ENCODE assay signal across 8 cellular contexts in the genomic region with DNA sequence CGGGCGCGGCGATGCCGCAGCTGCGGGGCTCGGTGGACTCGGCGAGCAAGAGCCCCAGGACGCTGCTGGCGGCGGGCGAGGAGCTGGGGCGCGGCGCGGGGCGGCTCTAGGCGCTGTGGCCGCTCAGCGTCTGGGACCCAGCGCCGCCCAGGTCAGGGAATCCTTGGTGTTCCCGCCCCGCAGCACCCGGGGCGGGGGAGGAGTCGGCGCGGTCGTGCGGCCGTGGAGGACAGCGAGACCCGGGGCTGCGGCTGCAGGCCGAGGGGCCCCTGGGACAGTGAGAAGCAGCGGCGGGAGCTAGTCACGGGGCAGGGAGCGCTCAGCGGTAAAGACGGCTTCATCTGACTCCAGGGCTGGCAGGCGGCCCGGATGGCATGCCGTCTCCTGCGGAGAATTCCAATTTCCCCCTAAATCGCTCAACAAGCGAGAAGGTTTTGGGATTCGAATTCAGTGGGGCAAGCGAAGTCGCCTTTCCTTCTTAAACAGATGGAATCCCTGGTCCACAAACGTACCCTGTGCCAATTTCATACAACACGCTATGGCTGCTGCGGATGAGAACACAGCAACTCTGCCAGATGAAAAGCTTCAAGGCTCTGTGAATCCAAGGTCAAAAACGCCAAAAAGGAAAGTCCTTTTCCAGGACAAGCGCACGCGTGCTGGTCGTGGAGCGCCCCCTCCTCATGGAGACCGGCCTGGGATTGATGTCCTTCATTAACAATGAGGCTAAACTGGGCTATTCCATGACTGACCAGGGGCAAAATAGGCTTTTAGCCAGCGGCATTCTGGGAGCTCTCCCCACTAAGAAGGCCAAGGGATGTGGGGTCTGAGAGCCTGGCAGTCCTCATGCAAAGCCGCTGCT. TPM values are rescaled to one million over a fixed set of nuclear protein-coding genes. Genes with fewer than 3 reads are reported as not detected.
A peak's percentile ranks its signal among the peaks of the same experiment; 100 is the strongest.
DNase-seq lines count a peak whose midpoint lies in the region; ATAC-seq and TF ChIP-seq lines count a peak whose summit lies in the region.

No MANE protein-coding gene starts in this region.

- no peak overlapping the region for H3K27ac Mint-ChIP-seq in dendritic cell treated with granulocyte-macrophage colony-stimulating factor and Interleukin-4, amounts not matched to agents 40 ng/mL and 50 ng/mL, for 4 days

- peaks cover 51% of the 10 kb centered on the region for H3K27me3 Mint-ChIP-seq in dendritic cell treated with granulocyte-macrophage colony-stimulating factor and Interleukin-4, amounts not matched to agents 40 ng/mL and 50 ng/mL, for 4 days

- peak overlapping the region; percentile 23 to 66 (median 49) for H3K4me3 ChIP-seq in Peyer's patch

- no peaks in the 10 kb centered on the region for H3K9me3 ChIP-seq in Peyer's patch

- no peaks in the 10 kb centered on the region for H3K36me3 Mint-ChIP-seq in dendritic cell treated with granulocyte-macrophage colony-stimulating factor and Interleukin-4, amounts not matched to agents 40 ng/mL and 50 ng/mL, for 4 days (ENCODE audit: low read depth)

- DNase-seq in A172 (ENCODE audit: low spot score) (peak; percentile 45), GM13977 (ENCODE audit: low spot score) (peak; percentile 42), Peyer's patch (peak in 2 of 3 donors; percentile 45 to 62), kidney tubule cell (ENCODE audit: low spot score) (peak; percentile 38), smooth muscle cell of the brain vasculature (ENCODE audit: low read depth, low spot score) (peak; percentile 13)

- H3K4me1 Mint-ChIP-seq in dendritic cell treated with granulocyte-macrophage colony-stimulating factor and Interleukin-4, amounts not matched to agents 40 ng/mL and 50 ng/mL, for 4 days (ENCODE audit: low read depth) = peaks cover 9% of the 10 kb centered on the region

- H3K4me3 Mint-ChIP-seq in dendritic cell treated with granulocyte-macrophage colony-stimulating factor and Interleukin-4, amounts not matched to agents 40 ng/mL and 50 ng/mL, for 4 days = peak overlapping the region; percentile 76

- H3K4me1 ChIP-seq in Peyer's patch = peaks cover 0 to 6% (median 3%) of the 10 kb centered on the region in 4 donors

- TF ChIP-seq POLR2A in Peyer's patch (IDR thresholded peaks at IDR 0.05) = no peak

- TF ChIP-seq CTCF in GM13977 (IDR thresholded peaks at IDR 0.05; ENCODE audit: extremely low read depth, insufficient read depth, missing control alignments) = no peak
- TF ChIP-seq CTCF in Peyer's patch (IDR thresholded peaks at IDR 0.05) = no peak

- H3K27me3 ChIP-seq in Peyer's patch = no peaks in the 10 kb centered on the region

- no peaks in the 10 kb centered on the region for H3K9me3 Mint-ChIP-seq in dendritic cell treated with granulocyte-macrophage colony-stimulating factor and Interleukin-4, amounts not matched to agents 40 ng/mL and 50 ng/mL, for 4 days

- intact Hi-C loops in dendritic cell treated with granulocyte-macrophage colony-stimulating factor and Interleukin-4, amounts not matched to agents 40 ng/mL and 50 ng/mL, for 4 days (cut with micrococcal nuclease) = no loop called here

- H3K27ac ChIP-seq in Peyer's patch = peak overlapping the region in 2 of 4 donors; percentile 39 to 56

- H3K36me3 ChIP-seq in Peyer's patch = no peaks in the 10 kb centered on the region

- ATAC-seq in GM19463 (IDR thresholded peaks at IDR 0.05; ENCODE audit: unreplicated experiment) (no peak), HG03135 (IDR thresholded peaks at IDR 0.05; ENCODE audit: unreplicated experiment) (no peak)

- in situ Hi-C loops in GM13977 (cut with MboI; ENCODE audit: low pct_unique_long_range_greater_than_20kb, low sequenced_read_pairs, unreplicated experiment) = no loop called here

RNA-seq across cellular contexts. Expression of a gene that starts 4.2 kb away (rescaled TPM):
- total RNA-seq in A172 (2014; rRNA removed; shearing (Covaris generic)) = 0.12 TPM in 1 of 2 replicates, not detected in the other
- total RNA-seq in Peyer's patch = not detected

RNA-seq across cellular contexts. Expression of a gene that starts 17.3 kb away (rescaled TPM):
- total RNA-seq in A172 (2014; rRNA removed; shearing (Covaris generic)) = 11.2 and 18.7 TPM in 2 replicates
- 10 to 100 TPM in 3 of 4 donors, 1 to 10 TPM in 1; 9.1 to 17.9 (median 12.5) TPM for total RNA-seq in Peyer's patch

RNA-seq across cellular contexts. Expression of a gene that starts 31.5 kb away (rescaled TPM):
- 15.5 and 15.8 TPM in 2 replicates for total RNA-seq in A172 (2014; rRNA removed; shearing (Covaris generic))
- 10 to 100 TPM in 3 of 4 donors, 1 to 10 TPM in 1; 8.8 to 20.6 (median 16.8) TPM for total RNA-seq in Peyer's patch

RNA-seq across cellular contexts. Expression of a gene that starts 44.5 kb away (rescaled TPM):
- total RNA-seq in A172 (2014; rRNA removed; shearing (Covaris generic)) = not detected in 2 replicates
- total RNA-seq in Peyer's patch = 1 to 10 TPM in 2 of 4 donors, under 1 TPM in 2; 0.57 to 5.0 (median 1.3) TPM

RNA-seq across cellular contexts. Expression of a gene that starts 50.5 kb away (rescaled TPM):
- 36.0 and 48.8 TPM in 2 replicates for total RNA-seq in A172 (2014; rRNA removed; shearing (Covaris generic))
- 10 to 100 TPM in 2 of 4 donors, 1 to 10 TPM in 2; 9.6 to 18.9 (median 12.8) TPM for total RNA-seq in Peyer's patch
